ENCODE assay signal across 1 cellular context in genomic region chr17:76720941-76721340, GRCh38.
A peak's percentile ranks its signal among the peaks of the same experiment; 100 is the strongest.
TF ChIP-seq lines count a peak whose summit lies in the region.

No MANE protein-coding gene starts in this region.

TF ChIP-seq in HEK293, 187 proteins besides CTCF, POLR2A, EP300 and RAD21 (continued from another document):
- TF ChIP-seq, protein P1, sequence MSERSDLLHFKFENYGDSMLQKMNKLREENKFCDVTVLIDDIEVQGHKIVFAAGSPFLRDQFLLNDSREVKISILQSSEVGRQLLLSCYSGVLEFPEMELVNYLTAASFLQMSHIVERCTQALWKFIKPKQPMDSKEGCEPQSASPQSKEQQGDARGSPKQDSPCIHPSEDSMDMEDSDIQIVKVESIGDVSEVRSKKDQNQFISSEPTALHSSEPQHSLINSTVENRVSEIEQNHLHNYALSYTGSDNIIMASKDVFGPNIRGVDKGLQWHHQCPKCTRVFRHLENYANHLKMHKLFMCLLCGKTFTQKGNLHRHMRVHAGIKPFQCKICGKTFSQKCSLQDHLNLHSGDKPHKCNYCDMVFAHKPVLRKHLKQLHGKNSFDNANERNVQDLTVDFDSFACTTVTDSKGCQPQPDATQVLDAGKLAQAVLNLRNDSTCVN (tag by site-specific recombination; optimal IDR thresholded peaks at IDR 0.05), result no peak
- TF ChIP-seq ZNF211 (tag by site-specific recombination; IDR thresholded peaks at IDR 0.05; ENCODE audit: low read depth) (no peak), PRDM6 (tag by site-specific recombination; IDR thresholded peaks at IDR 0.05) (peak; percentile 37; the same call in 1 of the 2 replicates), ZNF138 (tag by site-specific recombination; IDR thresholded peaks at IDR 0.05; ENCODE audit: borderline replicate concordance) (no peak), SCRT2 (tag by site-specific recombination; IDR thresholded peaks at IDR 0.05) (peak; percentile 81), ZNF624 (tag by site-specific recombination; IDR thresholded peaks at IDR 0.05) (no peak), SCRT1 (tag by site-specific recombination; IDR thresholded peaks at IDR 0.05; ENCODE audit: borderline replicate concordance) (peak; percentile 73; the same call in 1 of the 2 replicates), PRDM2 (tag by site-specific recombination; IDR thresholded peaks at IDR 0.05; ENCODE audit: borderline replicate concordance) (no peak)
- TF ChIP-seq, protein P2, sequence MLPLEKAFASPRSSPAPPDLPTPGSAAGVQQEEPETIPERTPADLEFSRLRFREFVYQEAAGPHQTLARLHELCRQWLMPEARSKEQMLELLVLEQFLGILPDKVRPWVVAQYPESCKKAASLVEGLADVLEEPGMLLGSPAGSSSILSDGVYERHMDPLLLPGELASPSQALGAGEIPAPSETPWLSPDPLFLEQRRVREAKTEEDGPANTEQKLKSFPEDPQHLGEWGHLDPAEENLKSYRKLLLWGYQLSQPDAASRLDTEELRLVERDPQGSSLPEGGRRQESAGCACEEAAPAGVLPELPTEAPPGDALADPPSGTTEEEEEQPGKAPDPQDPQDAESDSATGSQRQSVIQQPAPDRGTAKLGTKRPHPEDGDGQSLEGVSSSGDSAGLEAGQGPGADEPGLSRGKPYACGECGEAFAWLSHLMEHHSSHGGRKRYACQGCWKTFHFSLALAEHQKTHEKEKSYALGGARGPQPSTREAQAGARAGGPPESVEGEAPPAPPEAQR (tag by site-specific recombination; IDR thresholded peaks at IDR 0.05), result no peak
- TF ChIP-seq, protein P3, sequence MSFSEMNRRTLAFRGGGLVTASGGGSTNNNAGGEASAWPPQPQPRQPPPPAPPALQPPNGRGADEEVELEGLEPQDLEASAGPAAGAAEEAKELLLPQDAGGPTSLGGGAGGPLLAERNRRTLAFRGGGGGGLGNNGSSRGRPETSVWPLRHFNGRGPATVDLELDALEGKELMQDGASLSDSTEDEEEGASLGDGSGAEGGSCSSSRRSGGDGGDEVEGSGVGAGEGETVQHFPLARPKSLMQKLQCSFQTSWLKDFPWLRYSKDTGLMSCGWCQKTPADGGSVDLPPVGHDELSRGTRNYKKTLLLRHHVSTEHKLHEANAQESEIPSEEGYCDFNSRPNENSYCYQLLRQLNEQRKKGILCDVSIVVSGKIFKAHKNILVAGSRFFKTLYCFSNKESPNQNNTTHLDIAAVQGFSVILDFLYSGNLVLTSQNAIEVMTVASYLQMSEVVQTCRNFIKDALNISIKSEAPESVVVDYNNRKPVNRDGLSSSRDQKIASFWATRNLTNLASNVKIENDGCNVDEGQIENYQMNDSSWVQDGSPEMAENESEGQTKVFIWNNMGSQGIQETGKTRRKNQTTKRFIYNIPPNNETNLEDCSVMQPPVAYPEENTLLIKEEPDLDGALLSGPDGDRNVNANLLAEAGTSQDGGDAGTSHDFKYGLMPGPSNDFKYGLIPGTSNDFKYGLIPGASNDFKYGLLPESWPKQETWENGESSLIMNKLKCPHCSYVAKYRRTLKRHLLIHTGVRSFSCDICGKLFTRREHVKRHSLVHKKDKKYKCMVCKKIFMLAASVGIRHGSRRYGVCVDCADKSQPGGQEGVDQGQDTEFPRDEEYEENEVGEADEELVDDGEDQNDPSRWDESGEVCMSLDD (tag by site-specific recombination; IDR thresholded peaks at IDR 0.05), result no peak
- TF ChIP-seq, protein P4, sequence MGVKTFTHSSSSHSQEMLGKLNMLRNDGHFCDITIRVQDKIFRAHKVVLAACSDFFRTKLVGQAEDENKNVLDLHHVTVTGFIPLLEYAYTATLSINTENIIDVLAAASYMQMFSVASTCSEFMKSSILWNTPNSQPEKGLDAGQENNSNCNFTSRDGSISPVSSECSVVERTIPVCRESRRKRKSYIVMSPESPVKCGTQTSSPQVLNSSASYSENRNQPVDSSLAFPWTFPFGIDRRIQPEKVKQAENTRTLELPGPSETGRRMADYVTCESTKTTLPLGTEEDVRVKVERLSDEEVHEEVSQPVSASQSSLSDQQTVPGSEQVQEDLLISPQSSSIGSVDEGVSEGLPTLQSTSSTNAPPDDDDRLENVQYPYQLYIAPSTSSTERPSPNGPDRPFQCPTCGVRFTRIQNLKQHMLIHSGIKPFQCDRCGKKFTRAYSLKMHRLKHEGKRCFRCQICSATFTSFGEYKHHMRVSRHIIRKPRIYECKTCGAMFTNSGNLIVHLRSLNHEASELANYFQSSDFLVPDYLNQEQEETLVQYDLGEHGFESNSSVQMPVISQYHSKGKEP (tag by site-specific recombination; IDR thresholded peaks at IDR 0.05), result no peak
